Comparison of ENCODE assay signal across 1 cellular context in genomic region chr16:67539691-67540635, GRCh38.
TF ChIP-seq lines count a peak whose summit lies in the region.

No MANE protein-coding gene starts in this region.

TF ChIP-seq in IMR-90, 13 proteins besides CTCF, POLR2A, EP300 and RAD21:
- TF ChIP-seq SMC3 (IDR thresholded peaks at IDR 0.05; ENCODE audit: low read depth, low read length), result no peak
- no peak for TF ChIP-seq CHD1 (IDR thresholded peaks at IDR 0.05; ENCODE audit: low read depth, low read length)
- no peak for TF ChIP-seq RFX5 (IDR thresholded peaks at IDR 0.05; ENCODE audit: low read depth, low read length)
- no peak for TF ChIP-seq MXI1 (IDR thresholded peaks at IDR 0.05; ENCODE audit: borderline replicate concordance, low read depth, low read length)
- TF ChIP-seq FOS (IDR thresholded peaks at IDR 0.05; ENCODE audit: low read depth, low read length), result no peak
